In the genomic region with DNA sequence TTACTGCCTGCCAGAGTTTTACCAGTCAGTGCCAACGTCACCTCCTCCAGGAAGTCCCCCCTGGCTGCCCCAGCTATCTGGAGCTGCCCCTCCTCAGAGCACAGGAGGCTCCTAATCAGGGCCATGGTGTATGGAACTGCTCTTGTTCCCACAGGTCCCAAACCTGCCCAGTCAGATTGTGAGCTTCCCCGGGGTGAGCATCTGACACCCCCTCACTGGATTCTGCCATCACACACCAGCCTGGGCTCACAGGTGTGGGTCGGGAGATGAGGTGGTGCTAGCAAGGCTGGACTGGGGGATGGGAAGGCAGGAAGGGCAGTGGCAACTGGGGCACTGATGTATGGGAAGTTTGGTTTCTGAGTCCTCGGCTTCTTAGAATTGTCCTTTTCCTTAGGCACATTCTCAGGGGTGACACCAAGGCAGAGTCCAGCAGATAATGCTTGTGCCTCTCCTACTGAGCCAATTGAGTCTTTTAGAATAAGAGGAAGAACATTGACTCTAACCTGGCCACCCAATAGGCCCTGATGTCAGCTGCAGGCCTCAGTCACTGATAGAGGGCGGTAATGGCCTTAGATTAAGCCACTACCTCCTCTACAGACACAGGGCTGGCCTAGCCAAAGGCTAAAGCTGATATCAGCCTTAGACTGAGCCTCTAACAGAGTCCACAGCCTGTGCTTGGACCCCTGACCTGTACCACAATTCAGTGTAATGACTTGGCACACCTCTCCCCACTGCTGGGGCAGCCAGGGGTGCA, we compare ENCODE assay signal across 18 cellular contexts.
"Had no signal": no experiment of that assay in that cellular context is flagged by ENCODE, and none has a peak within 500 bp of the region (broad histone marks: within the 10 kb centered on the region; RNA-seq: fewer than 3 reads in every experiment).

No MANE protein-coding gene starts in this region.

- H3K4me3 ChIP-seq: body of pancreas, colonic mucosa, gastrocnemius medialis, left lung, skin epidermis, tibial nerve had no signal

- H3K4me3 Mint-ChIP-seq: activated naive CD8-positive, alpha-beta T cell treated with anti-CD3 and anti-CD28 coated beads for 36 hours; activated T-helper 1 cell treated with anti-CD3 and anti-CD28 coated beads, Interleukin-12 subunit alpha, Interleukin-12 subunit beta, Interleukin-2, Interleukin-4 antibody, amounts not matched to agents 30 ng/mL and 10 ng/mL and 1 ng/mL, durations not matched to agents 14 hours and 24 hours and 36 hours; naive thymus-derived CD8-positive, alpha-beta T cell had no signal

- H3K27ac ChIP-seq: body of pancreas, colonic mucosa, gastrocnemius medialis, left lung, skin epidermis, tibial nerve had no signal

- H3K4me1 ChIP-seq: body of pancreas, colonic mucosa, gastrocnemius medialis, left lung, tibial nerve had no signal

- H3K4me1 Mint-ChIP-seq: activated naive CD8-positive, alpha-beta T cell treated with anti-CD3 and anti-CD28 coated beads for 36 hours had no signal

- H3K27me3 ChIP-seq: body of pancreas, colonic mucosa, gastrocnemius medialis, left lung, tibial nerve had no signal

- H3K9me3 Mint-ChIP-seq: activated naive CD8-positive, alpha-beta T cell treated with anti-CD3 and anti-CD28 coated beads for 36 hours; activated T-helper 1 cell treated with anti-CD3 and anti-CD28 coated beads, Interleukin-12 subunit alpha, Interleukin-12 subunit beta, Interleukin-2, Interleukin-4 antibody, amounts not matched to agents 30 ng/mL and 10 ng/mL and 1 ng/mL, durations not matched to agents 14 hours and 24 hours and 36 hours had no signal

- H3K36me3 Mint-ChIP-seq: activated naive CD8-positive, alpha-beta T cell treated with anti-CD3 and anti-CD28 coated beads for 36 hours; naive thymus-derived CD8-positive, alpha-beta T cell had no signal

- ATAC-seq: gastrocnemius medialis; left lung; naive thymus-derived CD8-positive, alpha-beta T cell had no signal

- H3K36me3 ChIP-seq: colonic mucosa, gastrocnemius medialis, left lung, tibial nerve had no signal

- H3K9me3 ChIP-seq: body of pancreas, colonic mucosa, gastrocnemius medialis, left lung had no signal

- H3K27ac Mint-ChIP-seq: activated naive CD8-positive, alpha-beta T cell treated with anti-CD3 and anti-CD28 coated beads for 36 hours; activated T-helper 1 cell treated with anti-CD3 and anti-CD28 coated beads, Interleukin-12 subunit alpha, Interleukin-12 subunit beta, Interleukin-2, Interleukin-4 antibody, amounts not matched to agents 30 ng/mL and 10 ng/mL and 1 ng/mL, durations not matched to agents 14 hours and 24 hours and 36 hours; naive thymus-derived CD8-positive, alpha-beta T cell had no signal

- DNase-seq: activated CD4-positive, CD25-positive, alpha-beta regulatory T cell treated with anti-CD3 and anti-CD28 coated beads, Interleukin-2, amount 50 U/mL, for 72 hours; activated naive CD8-positive, alpha-beta T cell treated with anti-CD3 and anti-CD28 coated beads for 36 hours; amygdala; body of pancreas; central memory CD4-positive, alpha-beta T cell; colonic mucosa; effector memory CD4-positive, alpha-beta T cell; erythroblast; gastrocnemius medialis; left lung; naive thymus-derived CD8-positive, alpha-beta T cell; stimulated activated CD4-positive, alpha-beta T cell treated with anti-CD3 and anti-CD28 coated beads, Interleukin-4, amount 100 ng/mL, for 24 hours; stimulated activated CD8-positive, alpha-beta memory T cell treated with anti-CD3 and anti-CD28 coated beads, Interleukin-4, amount 100 ng/mL, for 48 hours; stimulated activated naive CD4-positive, alpha-beta T cell treated with Interleukin-2 at 50 U/mL for 16 hours; substantia nigra had no signal
